In genomic region chr7:155377837-155378579, GRCh38 we compare ENCODE assay signal across 9 cellular contexts.
DNase-seq lines count a peak whose midpoint lies in the region; ATAC-seq, FAIRE-seq and TF ChIP-seq lines count a peak whose summit lies in the region.
"Had no signal": no experiment of that assay in that cellular context is flagged by ENCODE, and none has a peak within 500 bp of the region (broad histone marks: within the 10 kb centered on the region; RNA-seq: fewer than 3 reads in every experiment).

No MANE protein-coding gene starts in this region.

- peak overlapping the region; percentile 2; the same call in 1 of the 2 replicates for H3K4me3 ChIP-seq in AG04450 (ENCODE audit: low read depth, low read length)
- H3K4me3 ChIP-seq in NB4 (ENCODE audit: low read depth, low read length) = peak overlapping the region; percentile 1
- H3K4me3 ChIP-seq in endothelial cell of umbilical vein (replicated peaks in 1 of 3; ENCODE audit: insufficient read depth in 1 of 3, low read depth in 1 of 3, low read length in 3 of 3) = peak overlapping the region in 1 of 3 experiments; percentile 14
- H3K4me3 ChIP-seq: PC-9 had no signal

- no peak overlapping the region for H3K27ac ChIP-seq in AG04450 (ENCODE audit: low read depth, low read length)
- no peak overlapping the region for H3K27ac ChIP-seq in endothelial cell of umbilical vein (ENCODE audit: insufficient read depth, low read depth, low read length)
- H3K27ac ChIP-seq: PC-9 had no signal

- POLR2A ChIA-PET in AG04450 (lab: Yijun Ruan, JAX) = no interaction called here
- POLR2A ChIA-PET in endothelial cell of umbilical vein (lab: Charles Lee) = no interaction called here

- peaks cover 100% of the 10 kb centered on the region for H3K27me3 Mint-ChIP-seq in nephron progenitor cell (ENCODE audit: low read depth, poor library complexity)

- H3K9me3 ChIP-seq in AG04450 (ENCODE audit: control insufficient read depth, insufficient read depth, low read length) = peaks cover 8% of the 10 kb centered on the region
- no peaks in the 10 kb centered on the region for H3K9me3 ChIP-seq in endothelial cell of umbilical vein (replicated peaks; ENCODE audit: control insufficient read depth, insufficient read depth, low read length)

- H3K36me3 Mint-ChIP-seq in nephron progenitor cell (ENCODE audit: low read depth) = no peaks in the 10 kb centered on the region

- TF ChIP-seq CTCF in AG04450 (IDR thresholded peaks at IDR 0.05; ENCODE audit: low read depth, low read length) (no peak), NB4 (IDR thresholded peaks at IDR 0.05; ENCODE audit: low read depth, low read length) (no peak), endothelial cell of umbilical vein (IDR thresholded peaks at IDR 0.05; ENCODE audit: extremely low read depth in 1 of 2, insufficient read depth in 1 of 2, low read depth in 1 of 2, low read length in 2 of 2) (no peak), nephron progenitor cell (IDR thresholded peaks at IDR 0.05) (no peak)

- H3K36me3 ChIP-seq in endothelial cell of umbilical vein (ENCODE audit: control insufficient read depth in 2 of 2, extremely low read depth in 1 of 2, insufficient read depth in 2 of 2, low read length in 2 of 2) = no peaks in the 10 kb centered on the region

- H3K4me2 ChIP-seq in endothelial cell of umbilical vein (ENCODE audit: insufficient read depth, low read length) = no peak overlapping the region
- H3K4me2 ChIP-seq: PC-9 had no signal

- CTCF ChIA-PET in AG04450 (lab: Charles Lee) (interaction anchor here (0.5 to 3.8 kb wide), 5 partner anchors 21 to 450 kb away, joined by 3 to 18 read pairs (median 4); partner anchors contain the start of gene INSIG1), endothelial cell of umbilical vein (lab: Charles Lee) (interaction anchor here (1.3 kb wide), 1 partner anchor 33 kb away, joined by 4 read pairs; no protein-coding TSS in a partner anchor)

- H3K4me3 Mint-ChIP-seq in nephron progenitor cell = no peak overlapping the region

- no peak for FAIRE-seq in endothelial cell of umbilical vein (lab: Jason Lieb, UNC)

- no peak for DNase-seq in AG04450 (ENCODE audit: low read depth, low spot score)
- peak; percentile 53 for DNase-seq in NB4 (ENCODE audit: low read depth)
- peak; percentile 16 for DNase-seq in endothelial cell of umbilical vein (ENCODE audit: low read depth, low spot score)
- DNase-seq in nephron progenitor cell = peak; percentile 58
- DNase-seq in posterior vena cava (ENCODE audit: low spot score) = no peak
- no peak for DNase-seq in activated naive CD4-positive, alpha-beta T cell treated with anti-CD3 and anti-CD28 coated beads, Interleukin-2, amount 50 U/mL, for 16 hours
- DNase-seq: PC-9 had no signal

- no peaks in the 10 kb centered on the region for H3K79me2 ChIP-seq in endothelial cell of umbilical vein (ENCODE audit: control insufficient read depth, insufficient read depth, low read length)

- H3K4me1 Mint-ChIP-seq in nephron progenitor cell = peaks cover 36% of the 10 kb centered on the region

- H3K4me1 ChIP-seq in endothelial cell of umbilical vein (ENCODE audit: control insufficient read depth, extremely low read depth, insufficient read depth, low read length) = peaks cover 4% of the 10 kb centered on the region

- BruUV-seq in endothelial cell of umbilical vein (replicated peaks; lab: Mats Ljungman, UMichigan) = no TSS peak

- no peak for TF ChIP-seq POLR2A in NB4 (IDR thresholded peaks at IDR 0.05; ENCODE audit: extremely low read depth, insufficient read length)
- TF ChIP-seq POLR2A in endothelial cell of umbilical vein (IDR thresholded peaks at IDR 0.05; ENCODE audit: low read depth, low read length) = no peak

- no peak for ATAC-seq in GM21390 (IDR thresholded peaks at IDR 0.05; ENCODE audit: unreplicated experiment)
- ATAC-seq in esophagus mucosa = no peak

- dilution Hi-C loops in endothelial cell of umbilical vein (cut with MboI; ENCODE audit: extremely low pct_ligation_motif_present, low sequenced_read_pairs) = no loop called here

- no peaks in the 10 kb centered on the region for H3K9me1 ChIP-seq in endothelial cell of umbilical vein (replicated peaks; ENCODE audit: control insufficient read depth, extremely low read depth, insufficient read depth, low read length)

- no peak overlapping the region for H3K9ac ChIP-seq in endothelial cell of umbilical vein (replicated peaks; ENCODE audit: extremely low read depth, insufficient read depth, low read length)

- no peaks in the 10 kb centered on the region for H4K20me1 ChIP-seq in endothelial cell of umbilical vein (replicated peaks; ENCODE audit: control insufficient read depth, extremely low read depth, insufficient read depth, low read length)

- intact Hi-C loops in endothelial cell of umbilical vein (cut with micrococcal nuclease) (loop anchor here (2.0 to 5.0 kb wide), 2 partner anchors 79 to 157 kb away; partner anchors contain the start of gene EN2), posterior vena cava (cut with DNase I) (no loop called here)

- no peak overlapping the region for H3K27ac Mint-ChIP-seq in nephron progenitor cell

- H3K27me3 ChIP-seq in AG04450 (ENCODE audit: control insufficient read depth, insufficient read depth, low read length) (peaks cover 92% of the 10 kb centered on the region), endothelial cell of umbilical vein (ENCODE audit: control insufficient read depth in 2 of 2, insufficient read depth in 2 of 2, low read length in 2 of 2) (peaks cover 89 to 100% of the 10 kb centered on the region in 2 experiments)

- H3K9me3 Mint-ChIP-seq in nephron progenitor cell = no peaks in the 10 kb centered on the region

- H2AFZ ChIP-seq in endothelial cell of umbilical vein (ENCODE audit: low read depth, low read length) = no peak overlapping the region
- H2AFZ ChIP-seq: PC-9 had no signal

TF ChIP-seq in endothelial cell of umbilical vein, 7 proteins besides CTCF, POLR2A, EP300 and RAD21:
- TF ChIP-seq POLR2AphosphoS5 (IDR thresholded peaks at IDR 0.05; ENCODE audit: insufficient read depth, low read depth, low read length) (no peak), EZH2 (IDR thresholded peaks at IDR 0.05; ENCODE audit: borderline replicate concordance, low read depth, low read length, severe bottlenecking) (peak; percentile 91)

Comparison
In these comparisons a context has a peak if more than half of its experiments do, and no peak if none do; other contexts are left out.
1. DNase-seq: peak in NB4 (single experiment), endothelial cell of umbilical vein (single experiment) and nephron progenitor cell (single experiment); none in AG04450 (single experiment), posterior vena cava (single experiment) and activated naive CD4-positive, alpha-beta T cell treated with anti-CD3 and anti-CD28 coated beads, Interleukin-2, amount 50 U/mL, for 16 hours (single experiment).